9 cellular contexts compared by ENCODE assay signal in the genomic region with DNA sequence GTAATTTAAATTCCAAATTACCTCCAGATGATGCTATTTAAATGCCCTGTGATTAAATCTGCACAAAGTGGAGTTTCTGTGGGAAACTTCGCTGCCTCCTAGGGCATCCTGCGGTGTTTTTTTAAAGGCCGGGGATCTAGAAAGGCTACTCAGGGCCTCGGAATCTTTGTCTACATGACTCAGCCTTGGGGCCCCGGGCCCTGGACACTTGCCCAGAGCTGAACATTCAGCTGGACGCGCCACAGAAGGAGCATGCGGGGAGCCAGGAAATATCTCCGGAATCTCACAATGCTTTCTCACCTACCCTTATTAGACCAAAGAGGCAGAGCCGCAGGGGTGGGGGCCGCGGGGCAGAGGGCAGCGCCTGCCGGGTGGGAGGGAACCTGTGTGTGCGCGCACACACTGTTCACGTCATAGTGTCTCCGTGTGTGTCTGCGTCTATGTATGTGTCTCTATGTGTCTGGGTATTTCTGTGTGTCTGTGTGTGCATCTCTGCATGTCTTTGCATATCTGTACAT.
DNase-seq lines count a peak whose midpoint lies in the region; ATAC-seq, FAIRE-seq and TF ChIP-seq lines count a peak whose summit lies in the region.
"Had no signal": no experiment of that assay in that cellular context is flagged by ENCODE, and none has a peak within 500 bp of the region (broad histone marks: within the 10 kb centered on the region; RNA-seq: fewer than 3 reads in every experiment).

No MANE protein-coding gene starts in this region.

- H3K36me3 ChIP-seq in gastroesophageal sphincter = no peaks in the 10 kb centered on the region

- peaks cover 23 to 75% (median 30%) of the 10 kb centered on the region in 3 donors for H3K4me1 ChIP-seq in gastroesophageal sphincter

- ATAC-seq in gastroesophageal sphincter = peak; percentile 88
- ATAC-seq in HG03095 (IDR thresholded peaks at IDR 0.05; ENCODE audit: unreplicated experiment) = no peak
- ATAC-seq in GM21576 (IDR thresholded peaks at IDR 0.05; ENCODE audit: unreplicated experiment) = no peak

- H3K27ac ChIP-seq in gastroesophageal sphincter = peak overlapping the region; percentile 89 to 96 (median 95)

- TF ChIP-seq POLR2A in gastroesophageal sphincter (IDR thresholded peaks at IDR 0.05) (peak in 1 of 2 donors; percentile 18), erythroblast (IDR thresholded peaks at IDR 0.05; ENCODE audit: low read length) (no peak)

- TF ChIP-seq EP300 in gastroesophageal sphincter (IDR thresholded peaks at IDR 0.05) = peak; percentile 91

- TF ChIP-seq CTCF in gastroesophageal sphincter (IDR thresholded peaks at IDR 0.05) (no peak), D721Med (IDR thresholded peaks at IDR 0.05; ENCODE audit: insufficient read depth, missing control alignments) (no peak)

- FAIRE-seq in D721Med (lab: Jason Lieb, UNC) = no peak

- H3K27me3 ChIP-seq in gastroesophageal sphincter = no peaks in the 10 kb centered on the region

- DNase-seq in Daoy (ENCODE audit: low read depth) = peak; percentile 98
- peak; percentile 71 for DNase-seq in SW480 (ENCODE audit: low spot score)
- DNase-seq in pons (ENCODE audit: low spot score) = peak; percentile 8
- no peak for DNase-seq in erythroblast (lab: John Stamatoyannopoulos, UW)
- no peak for DNase-seq in D721Med (ENCODE audit: insufficient read length, low spot score)
- DNase-seq: activated CD4-positive, alpha-beta T cell treated with anti-CD3 and anti-CD28 coated beads, Interleukin-2, amount 50 U/mL, for 4 hours had no signal

- peak overlapping the region in 1 of 2 donors; percentile 29 for H3K4me3 ChIP-seq in gastroesophageal sphincter

- WGBS in gastroesophageal sphincter (ENCODE audit: low coverage in 1 of 2), 2 donors = 0 to 12% methylated on average over 4 to 13 of the region's 19 CpGs

- no peaks in the 10 kb centered on the region for H3K9me3 ChIP-seq in gastroesophageal sphincter

Comparison
In these comparisons a context has a peak if more than half of its experiments do, and no peak if none do; other contexts are left out.
1. DNase-seq: peak in Daoy (single experiment), SW480 (single experiment) and pons (single experiment); none in erythroblast (0 of 2) and D721Med (single experiment).